In genomic region chr3:175911937-175912336, GRCh38 we compare ENCODE assay signal across 17 cellular contexts.
DNase-seq lines count a peak whose midpoint lies in the region; ATAC-seq, FAIRE-seq and TF ChIP-seq lines count a peak whose summit lies in the region.
"Had no signal": no experiment of that assay in that cellular context is flagged by ENCODE, and none has a peak within 500 bp of the region (broad histone marks: within the 10 kb centered on the region; RNA-seq: fewer than 3 reads in every experiment).

No MANE protein-coding gene starts in this region.

- H3K9me2 ChIP-seq in PC-9 (ENCODE audit: insufficient read depth) = no peaks in the 10 kb centered on the region

- TF ChIP-seq POLR2A in A549 (IDR thresholded peaks at IDR 0.05; ENCODE audit: low read length) = no peak

- peak overlapping the region; percentile 19 to 34 (median 28) for H3K27ac Mint-ChIP-seq in nephron
- no peak overlapping the region for H3K27ac Mint-ChIP-seq in activated T-helper 2 cell treated with anti-CD3 and anti-CD28 coated beads, Interferon-gamma antibody, Interleukin-2, Interleukin-4, amounts not matched to agents 10 μg/mL and 5 μg/mL and 100 μg/mL, durations not matched to agents 14 hours and 24 hours and 36 hours
- H3K27ac Mint-ChIP-seq: CD14-positive monocyte; CD8-positive, alpha-beta T cell; H9; IgD-negative memory B cell had no signal

- H2AFZ ChIP-seq in PC-9 = 0 out of 2 replicates have a peak overlapping the region, but pooled peaks have one; percentile 45
- H2AFZ ChIP-seq: GM23338 had no signal

- no peaks in the 10 kb centered on the region for H3K27me3 Mint-ChIP-seq in nephron (ENCODE audit: low read depth)
- no peaks in the 10 kb centered on the region for H3K27me3 Mint-ChIP-seq in activated T-helper 2 cell treated with anti-CD3 and anti-CD28 coated beads, Interferon-gamma antibody, Interleukin-2, Interleukin-4, amounts not matched to agents 10 μg/mL and 5 μg/mL and 100 μg/mL, durations not matched to agents 14 hours and 24 hours and 36 hours (ENCODE audit: low read depth)
- H3K27me3 Mint-ChIP-seq: IgD-negative memory B cell had no signal

- no peaks in the 10 kb centered on the region for H3K4me1 Mint-ChIP-seq in nephron
- no peaks in the 10 kb centered on the region for H3K4me1 Mint-ChIP-seq in activated T-helper 2 cell treated with anti-CD3 and anti-CD28 coated beads, Interferon-gamma antibody, Interleukin-2, Interleukin-4, amounts not matched to agents 10 μg/mL and 5 μg/mL and 100 μg/mL, durations not matched to agents 14 hours and 24 hours and 36 hours (ENCODE audit: low read depth)
- H3K4me1 Mint-ChIP-seq: CD14-positive monocyte, GM23338, IgD-negative memory B cell had no signal

- H3K27me3 ChIP-seq in PC-9 (ENCODE audit: insufficient read depth, low read depth) = no peaks in the 10 kb centered on the region

- no peaks in the 10 kb centered on the region for H3K9me3 ChIP-seq in A549
- H3K9me3 ChIP-seq in PC-9 (ENCODE audit: insufficient read depth, low read depth) = no peaks in the 10 kb centered on the region; the same call in 1 of the 2 replicates

- no TSS peak for BruUV-seq in PC-9 (replicated peaks; lab: Mats Ljungman, UMichigan)

- H3K4me2 ChIP-seq in A549 (no peak overlapping the region), PC-9 (no peak overlapping the region)
- H3K4me2 ChIP-seq: GM23338, KMS-11 had no signal

- H3K4me3 ChIP-seq in A549 (no peak overlapping the region), PC-9 (no peak overlapping the region)
- H3K4me3 ChIP-seq: GM23338 had no signal

- H3K27ac ChIP-seq in A549 = no peak overlapping the region
- H3K27ac ChIP-seq in PC-9 = no peak overlapping the region
- H3K27ac ChIP-seq: KMS-11 had no signal

- TF ChIP-seq CTCF in A549 (IDR thresholded peaks at IDR 0.05) (no peak), PC-9 (conservative IDR thresholded peaks at IDR 0.05) (no peak), nephron (IDR thresholded peaks at IDR 0.05; ENCODE audit: unreplicated experiment in 3 of 3) (no peak)

- H3K4me1 ChIP-seq in A549 (no peaks in the 10 kb centered on the region), PC-9 (replicated peaks; ENCODE audit: insufficient read depth) (no peaks in the 10 kb centered on the region)

- peaks cover 3% of the 10 kb centered on the region for H3K36me3 Mint-ChIP-seq in nephron (ENCODE audit: low read depth)
- no peaks in the 10 kb centered on the region for H3K36me3 Mint-ChIP-seq in activated T-helper 2 cell treated with anti-CD3 and anti-CD28 coated beads, Interferon-gamma antibody, Interleukin-2, Interleukin-4, amounts not matched to agents 10 μg/mL and 5 μg/mL and 100 μg/mL, durations not matched to agents 14 hours and 24 hours and 36 hours (ENCODE audit: low read depth)
- H3K36me3 Mint-ChIP-seq: CD14-positive monocyte; CD8-positive, alpha-beta T cell; IgD-negative memory B cell had no signal

- H4K20me1 ChIP-seq in PC-9 (ENCODE audit: insufficient read depth) = no peaks in the 10 kb centered on the region

- no peak for DNase-seq in A549 (ENCODE audit: low read depth in 1 of 2, low spot score in 1 of 2)
- peak; percentile 17 for DNase-seq in COR-L47 (lab: John Stamatoyannopoulos, UW)
- no peak for DNase-seq in PC-9
- DNase-seq in activated T-helper 2 cell treated with anti-CD3 and anti-CD28 coated beads, Interferon-gamma antibody, Interleukin-2, Interleukin-4, amounts not matched to agents 10 μg/mL and 5 μg/mL and 100 μg/mL, durations not matched to agents 14 hours and 24 hours and 36 hours (ENCODE audit: low spot score) = no peak
- no peak for DNase-seq in NCI-H1048 (lab: John Stamatoyannopoulos, UW)
- DNase-seq: CD8-positive, alpha-beta T cell; DND-41; GDM1; H9 had no signal

- POLR2A ChIA-PET in A549 (lab: Yijun Ruan, JAX) (no interaction called here), PC-9 (lab: Charles Lee; ENCODE audit: unreplicated experiment) (no interaction called here)

- ATAC-seq in A549 (no peak), HG02571 (IDR thresholded peaks at IDR 0.05; ENCODE audit: unreplicated experiment) (no peak)
- ATAC-seq: CD8-positive, alpha-beta T cell; GM23338 had no signal

- H3K79me2 ChIP-seq in PC-9 (ENCODE audit: low read depth) = no peaks in the 10 kb centered on the region

- no peak for TF ChIP-seq RAD21 in A549 (conservative IDR thresholded peaks at IDR 0.05 in 1 of 2, IDR thresholded peaks at IDR 0.05 in 1 of 2)

- peaks cover 12% of the 10 kb centered on the region for H3K9me3 Mint-ChIP-seq in nephron
- H3K9me3 Mint-ChIP-seq in activated T-helper 2 cell treated with anti-CD3 and anti-CD28 coated beads, Interferon-gamma antibody, Interleukin-2, Interleukin-4, amounts not matched to agents 10 μg/mL and 5 μg/mL and 100 μg/mL, durations not matched to agents 14 hours and 24 hours and 36 hours = peaks cover 8% of the 10 kb centered on the region

- no peak overlapping the region for H3K4me3 Mint-ChIP-seq in nephron
- H3K4me3 Mint-ChIP-seq in activated T-helper 2 cell treated with anti-CD3 and anti-CD28 coated beads, Interferon-gamma antibody, Interleukin-2, Interleukin-4, amounts not matched to agents 10 μg/mL and 5 μg/mL and 100 μg/mL, durations not matched to agents 14 hours and 24 hours and 36 hours (ENCODE audit: low read depth) = no peak overlapping the region
- H3K4me3 Mint-ChIP-seq: CD14-positive monocyte; CD8-positive, alpha-beta T cell; GM23338; H9; IgD-negative memory B cell had no signal

- no peak for TF ChIP-seq EP300 in A549 (IDR thresholded peaks at IDR 0.05)

- CTCF ChIA-PET in A549 (lab: Yijun Ruan, JAX) = no interaction called here
- CTCF ChIA-PET in PC-9 (lab: Charles Lee) = no interaction called here

- intact Hi-C loops in PC-9 (cut with micrococcal nuclease; ENCODE audit: unreplicated experiment) = no loop called here
- intact Hi-C loops in activated T-helper 2 cell treated with anti-CD3 and anti-CD28 coated beads, Interferon-gamma antibody, Interleukin-2, Interleukin-4, amounts not matched to agents 10 μg/mL and 5 μg/mL and 100 μg/mL, durations not matched to agents 14 hours and 24 hours and 36 hours (cut with micrococcal nuclease) = no loop called here

- WGBS in A549 (ENCODE audit: missing lambda C conversion rate) = 25% methylated on average over 1 of the region's 1 CpG

- H3F3A ChIP-seq in PC-9 (ENCODE audit: insufficient read depth, low read depth) = no peaks in the 10 kb centered on the region

- no peaks in the 10 kb centered on the region for H3K36me3 ChIP-seq in PC-9 (ENCODE audit: low read depth)

- no peak for FAIRE-seq in A549 (lab: Jason Lieb, UNC)
- FAIRE-seq: A204.1, GM12892 had no signal

TF ChIP-seq in A549, 52 proteins besides CTCF, POLR2A, EP300 and RAD21:
- TF ChIP-seq MAFK (IDR thresholded peaks at IDR 0.05; ENCODE audit: partially characterized antibody) (peak; percentile 22), BHLHE40 (IDR thresholded peaks at IDR 0.05; ENCODE audit: low read depth, low read length) (no peak)
